Comparison of ENCODE assay signal across 27 cellular contexts in genomic region chr2:77469086-77469485, GRCh38. TPM values are rescaled to one million over a fixed set of nuclear protein-coding genes. Genes with fewer than 3 reads are reported as not detected.
"Had no signal": no experiment of that assay in that cellular context is flagged by ENCODE, and none has a peak within 500 bp of the region (broad histone marks: within the 10 kb centered on the region; RNA-seq: fewer than 3 reads in every experiment).

No MANE protein-coding gene starts in this region.

- H3K4me1 ChIP-seq: adrenal gland, SJSA1 had no signal

- ATAC-seq: activated CD4-positive, CD25-positive, alpha-beta regulatory T cell treated with anti-CD3 and anti-CD28 coated beads, Interleukin-2, amount 50 U/mL, for 24 hours; activated CD8-positive, alpha-beta T cell treated with anti-CD3 and anti-CD28 coated beads, Interleukin-2, amount 10 ng/mL, durations not matched to agents 7 days and 5 days; K562; Panc1 had no signal

- H3K9me3 ChIP-seq: adrenal gland had no signal

- H3K4me3 ChIP-seq: adrenal gland, K562, SJSA1 had no signal

- H3K27ac ChIP-seq: adrenal gland, RWPE1, SJSA1 had no signal

- DNase-seq: activated CD4-positive, alpha-beta T cell treated with anti-CD3 and anti-CD28 coated beads for 48 hours; activated CD4-positive, alpha-beta T cell treated with anti-CD3 and anti-CD28 coated beads, Interleukin-2, amount 50 U/mL, for 4 hours; activated CD8-positive, alpha-beta memory T cell treated with anti-CD3 and anti-CD28 coated beads, Interleukin-2, amount 50 U/mL, for 48 hours; activated CD8-positive, alpha-beta T cell treated with anti-CD3 and anti-CD28 coated beads, Interleukin-2, amount 10 ng/mL, durations not matched to agents 7 days and 5 days; activated naive CD4-positive, alpha-beta T cell treated with anti-CD3 and anti-CD28 coated beads, Interleukin-2, amount 50 U/mL, for 16 hours; activated naive CD8-positive, alpha-beta T cell treated with anti-CD3 and anti-CD28 coated beads, Interleukin-2, amount 10 ng/mL, durations not matched to agents 7 days and 5 days; activated T-cell treated with anti-CD3 and anti-CD28 coated beads, Interleukin-2, amount 50 U/mL, for 1 hour; adrenal gland; Karpas-422; MM.1S; NCI-H1105 treated with DMSO at 0.1 percent for 48 hours; NCI-H1436 treated with DMSO at 0.1 percent for 48 hours; NCI-H187; NCI-H2081; NCI-H446; NCI-H524 treated with DMSO at 0.1 percent for 48 hours; NCI-H774; OCI-M1; SHP77 had no signal

- H3K36me3 ChIP-seq: adrenal gland, SJSA1 had no signal

- H3K4me3 Mint-ChIP-seq: activated CD8-positive, alpha-beta T cell treated with anti-CD3 and anti-CD28 coated beads, Interleukin-2, amount 10 ng/mL, durations not matched to agents 7 days and 5 days; activated naive CD8-positive, alpha-beta T cell treated with anti-CD3 and anti-CD28 coated beads, Interleukin-2, amount 10 ng/mL, durations not matched to agents 7 days and 5 days; central memory CD8-positive, alpha-beta T cell; T-helper 1 cell treated with Interleukin-12 subunit alpha and Interleukin-12 subunit beta and Interleukin-4 antibody, amounts not matched to agents 30 μg/mL and 1 μg/mL, for 36 hours had no signal

- H3K36me3 Mint-ChIP-seq: activated naive CD8-positive, alpha-beta T cell treated with anti-CD3 and anti-CD28 coated beads, Interleukin-2, amount 10 ng/mL, durations not matched to agents 7 days and 5 days had no signal

- H3K27ac Mint-ChIP-seq: activated CD8-positive, alpha-beta T cell treated with anti-CD3 and anti-CD28 coated beads, Interleukin-2, amount 10 ng/mL, durations not matched to agents 7 days and 5 days; activated naive CD8-positive, alpha-beta T cell treated with anti-CD3 and anti-CD28 coated beads, Interleukin-2, amount 10 ng/mL, durations not matched to agents 7 days and 5 days; T-helper 1 cell treated with Interleukin-12 subunit alpha and Interleukin-12 subunit beta and Interleukin-4 antibody, amounts not matched to agents 30 μg/mL and 1 μg/mL, for 36 hours had no signal

- H3K4me1 Mint-ChIP-seq: activated naive CD8-positive, alpha-beta T cell treated with anti-CD3 and anti-CD28 coated beads, Interleukin-2, amount 10 ng/mL, durations not matched to agents 7 days and 5 days; central memory CD8-positive, alpha-beta T cell had no signal

- H3K27me3 ChIP-seq: adrenal gland, SJSA1 had no signal

- H3K27me3 Mint-ChIP-seq: activated naive CD8-positive, alpha-beta T cell treated with anti-CD3 and anti-CD28 coated beads, Interleukin-2, amount 10 ng/mL, durations not matched to agents 7 days and 5 days; central memory CD8-positive, alpha-beta T cell had no signal

RNA-seq across cellular contexts. Expression of gene LRRTM4, which starts 53.1 kb away (rescaled TPM):
- total RNA-seq: activated CD8-positive, alpha-beta T cell treated with anti-CD3 and anti-CD28 coated beads, Interleukin-2, amount 10 ng/mL, durations not matched to agents 7 days and 5 days; activated naive CD8-positive, alpha-beta T cell treated with anti-CD3 and anti-CD28 coated beads, Interleukin-2, amount 10 ng/mL, durations not matched to agents 7 days and 5 days; bronchial epithelial cell; SJSA1 had no signal
